Comparison of ENCODE assay signal across 10 cellular contexts in the genomic region with DNA sequence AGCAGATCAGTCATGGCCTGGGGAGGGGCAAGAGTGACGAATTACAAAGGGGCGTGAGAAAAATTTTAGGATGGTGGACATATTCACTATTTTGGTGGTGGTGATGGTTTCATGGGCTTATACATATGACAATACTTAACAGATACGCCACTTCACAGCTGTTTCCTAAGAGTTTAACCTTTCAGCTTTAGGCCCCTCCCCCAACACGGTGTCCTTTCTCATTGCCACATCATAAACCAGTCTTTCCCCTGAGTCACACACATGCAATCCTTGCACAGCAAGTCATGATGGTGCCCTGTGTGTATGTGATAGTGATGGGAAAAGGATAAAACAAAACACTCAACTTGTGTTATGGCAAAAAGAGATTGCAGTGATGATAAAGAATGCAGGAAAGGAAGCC. TPM values are rescaled to one million over a fixed set of nuclear protein-coding genes. Genes with fewer than 3 reads are reported as not detected.
A peak's percentile ranks its signal among the peaks of the same experiment; 100 is the strongest.
DNase-seq lines count a peak whose midpoint lies in the region; ATAC-seq, FAIRE-seq and TF ChIP-seq lines count a peak whose summit lies in the region.
"Had no signal": no experiment of that assay in that cellular context is flagged by ENCODE, and none has a peak within 500 bp of the region (broad histone marks: within the 10 kb centered on the region; RNA-seq: fewer than 3 reads in every experiment).

No MANE protein-coding gene starts in this region.

- H3K27me3 Mint-ChIP-seq in activated CD8-positive, alpha-beta T cell treated with anti-CD3 and anti-CD28 coated beads for 36 hours: peaks cover 1% of the 10 kb centered on the region
- peaks cover 7% of the 10 kb centered on the region for H3K27me3 Mint-ChIP-seq in activated CD8-positive, alpha-beta T cell treated with anti-CD3 and anti-CD28 coated beads, Interleukin-2, amount 10 ng/mL, durations not matched to agents 7 days and 5 days (ENCODE audit: low read depth)

- H3K27me3 ChIP-seq in RWPE2 (ENCODE audit: insufficient read depth, poor library complexity, severe bottlenecking) (no peaks in the 10 kb centered on the region), tibial nerve (no peaks in the 10 kb centered on the region)

- H3K36me3 Mint-ChIP-seq in activated CD8-positive, alpha-beta T cell treated with anti-CD3 and anti-CD28 coated beads for 36 hours (ENCODE audit: low read depth): peaks cover 2% of the 10 kb centered on the region
- H3K36me3 Mint-ChIP-seq in activated CD8-positive, alpha-beta T cell treated with anti-CD3 and anti-CD28 coated beads, Interleukin-2, amount 10 ng/mL, durations not matched to agents 7 days and 5 days (ENCODE audit: low read depth): peaks cover 4% of the 10 kb centered on the region

- H3K4me1 ChIP-seq in RWPE2 (ENCODE audit: insufficient read depth, poor library complexity, severe bottlenecking): peaks cover 21% of the 10 kb centered on the region
- no peaks in the 10 kb centered on the region for H3K4me1 ChIP-seq in kidney (ENCODE audit: control insufficient read depth in 1 of 2, insufficient read depth in 1 of 2, low read depth in 1 of 2, low read length in 2 of 2)
- no peaks in the 10 kb centered on the region for H3K4me1 ChIP-seq in tibial nerve

- no peaks in the 10 kb centered on the region for H3K36me3 ChIP-seq in RWPE2 (ENCODE audit: low read depth)
- no peaks in the 10 kb centered on the region for H3K36me3 ChIP-seq in kidney (ENCODE audit: control insufficient read depth in 1 of 2, insufficient read depth in 2 of 2, low read length in 2 of 2)
- no peaks in the 10 kb centered on the region for H3K36me3 ChIP-seq in tibial nerve

- peaks cover 4% of the 10 kb centered on the region for H3K4me1 Mint-ChIP-seq in activated CD8-positive, alpha-beta T cell treated with anti-CD3 and anti-CD28 coated beads for 36 hours (ENCODE audit: low read depth)
- H3K4me1 Mint-ChIP-seq in activated CD8-positive, alpha-beta T cell treated with anti-CD3 and anti-CD28 coated beads, Interleukin-2, amount 10 ng/mL, durations not matched to agents 7 days and 5 days (ENCODE audit: low read depth): no peaks in the 10 kb centered on the region
- H3K4me1 Mint-ChIP-seq: CD4-positive, alpha-beta memory T cell had no signal

- H3K9me3 ChIP-seq in RWPE2 (ENCODE audit: severe bottlenecking) (no peaks in the 10 kb centered on the region), kidney (ENCODE audit: control insufficient read depth in 1 of 2, low read length in 2 of 2) (no peaks in the 10 kb centered on the region), tibial nerve (no peaks in the 10 kb centered on the region)

- no peak overlapping the region for H3K4me3 ChIP-seq in RWPE2 (ENCODE audit: severe bottlenecking)
- no peak overlapping the region for H3K4me3 ChIP-seq in fibroblast of the aortic adventitia (ENCODE audit: low read depth, low read length)
- no peak overlapping the region for H3K4me3 ChIP-seq in kidney (ENCODE audit: low read length in 2 of 2)
- H3K4me3 ChIP-seq in tibial nerve: no peak overlapping the region

- CTCF ChIA-PET in activated CD8-positive, alpha-beta T cell treated with anti-CD3 and anti-CD28 coated beads for 36 hours (lab: Charles Lee): interaction anchor here (1.0 to 1.1 kb wide), 2 partner anchors 74 to 223 kb away, joined by 3 to 4 read pairs; no protein-coding TSS in a partner anchor
- CTCF ChIA-PET in activated CD8-positive, alpha-beta T cell treated with anti-CD3 and anti-CD28 coated beads, Interleukin-2, amount 10 ng/mL, durations not matched to agents 7 days and 5 days (lab: Charles Lee): no interaction called here

- FAIRE-seq in kidney (lab: Jason Lieb, UNC): no peak

- 62 to 70% methylated on average over 4 of the region's 4 CpGs for WGBS in tibial nerve, 2 donors

- POLR2A ChIA-PET in activated CD8-positive, alpha-beta T cell treated with anti-CD3 and anti-CD28 coated beads for 36 hours (lab: Charles Lee): interaction anchor here (1.0 kb wide), 1 partner anchor 12 kb away, joined by 4 read pairs; no protein-coding TSS in a partner anchor
- POLR2A ChIA-PET in activated CD8-positive, alpha-beta T cell treated with anti-CD3 and anti-CD28 coated beads, Interleukin-2, amount 10 ng/mL, durations not matched to agents 7 days and 5 days (lab: Charles Lee): no interaction called here

- no peak for TF ChIP-seq POLR2A in tibial nerve (IDR thresholded peaks at IDR 0.05)

- no peak for TF ChIP-seq CTCF in activated CD8-positive, alpha-beta T cell treated with anti-CD3 and anti-CD28 coated beads for 36 hours (IDR thresholded peaks at IDR 0.05)
- TF ChIP-seq CTCF in RWPE2 (IDR thresholded peaks at IDR 0.05; ENCODE audit: poor library complexity, severe bottlenecking) (no peak), fibroblast of the aortic adventitia (IDR thresholded peaks at IDR 0.05; ENCODE audit: insufficient read depth, low read length) (no peak), kidney (IDR thresholded peaks at IDR 0.05; ENCODE audit: borderline replicate concordance, extremely low read depth, insufficient read depth) (no peak), tibial nerve (IDR thresholded peaks at IDR 0.05) (no peak)

- H3K27ac Mint-ChIP-seq in activated CD8-positive, alpha-beta T cell treated with anti-CD3 and anti-CD28 coated beads for 36 hours: no peak overlapping the region
- no peak overlapping the region for H3K27ac Mint-ChIP-seq in activated CD8-positive, alpha-beta T cell treated with anti-CD3 and anti-CD28 coated beads, Interleukin-2, amount 10 ng/mL, durations not matched to agents 7 days and 5 days
- H3K27ac Mint-ChIP-seq: memory B cell had no signal

- peaks cover 6% of the 10 kb centered on the region for H3K9me3 Mint-ChIP-seq in activated CD8-positive, alpha-beta T cell treated with anti-CD3 and anti-CD28 coated beads for 36 hours
- H3K9me3 Mint-ChIP-seq in activated CD8-positive, alpha-beta T cell treated with anti-CD3 and anti-CD28 coated beads, Interleukin-2, amount 10 ng/mL, durations not matched to agents 7 days and 5 days (ENCODE audit: insufficient read depth): peaks cover 9% of the 10 kb centered on the region

- intact Hi-C loops in activated CD8-positive, alpha-beta T cell treated with anti-CD3 and anti-CD28 coated beads for 36 hours (cut with micrococcal nuclease): no loop called here
- intact Hi-C loops in kidney (cut with DNase I): no loop called here

- peak; percentile 76 for DNase-seq in activated CD8-positive, alpha-beta T cell treated with anti-CD3 and anti-CD28 coated beads for 36 hours
- DNase-seq in activated CD8-positive, alpha-beta T cell treated with anti-CD3 and anti-CD28 coated beads, Interleukin-2, amount 10 ng/mL, durations not matched to agents 7 days and 5 days: no peak
- DNase-seq in RWPE2 (ENCODE audit: low spot score) (no peak), fibroblast of the aortic adventitia (ENCODE audit: low read depth) (peak; percentile 86), kidney (no peak), tibial nerve (ENCODE audit: low spot score in 2 of 2) (no peak)
- peak; percentile 54 for DNase-seq in stimulated activated CD4-positive, alpha-beta T cell treated with anti-CD3 and anti-CD28 coated beads, Interleukin-4, amount 100 ng/mL, for 24 hours
- DNase-seq: CD4-positive, alpha-beta memory T cell had no signal

- H3K4me3 Mint-ChIP-seq in activated CD8-positive, alpha-beta T cell treated with anti-CD3 and anti-CD28 coated beads for 36 hours: no peak overlapping the region
- H3K4me3 Mint-ChIP-seq in activated CD8-positive, alpha-beta T cell treated with anti-CD3 and anti-CD28 coated beads, Interleukin-2, amount 10 ng/mL, durations not matched to agents 7 days and 5 days: no peak overlapping the region
- H3K4me3 Mint-ChIP-seq: CD4-positive, alpha-beta memory T cell; memory B cell had no signal

- ATAC-seq in activated CD8-positive, alpha-beta T cell treated with anti-CD3 and anti-CD28 coated beads for 36 hours: peak; percentile 95
- no peak for ATAC-seq in activated CD8-positive, alpha-beta T cell treated with anti-CD3 and anti-CD28 coated beads, Interleukin-2, amount 10 ng/mL, durations not matched to agents 7 days and 5 days
- ATAC-seq in RWPE2 (ENCODE audit: low read depth): peak; percentile 92
- ATAC-seq in HG02981 (IDR thresholded peaks at IDR 0.05; ENCODE audit: unreplicated experiment): no peak

- no peak for TF ChIP-seq EP300 in tibial nerve (IDR thresholded peaks at IDR 0.05)

- no peak overlapping the region for H3K9ac ChIP-seq in kidney (ENCODE audit: low read length in 2 of 2)

- H3K27ac ChIP-seq in RWPE2 (ENCODE audit: poor library complexity, severe bottlenecking): no peak overlapping the region
- no peak overlapping the region for H3K27ac ChIP-seq in kidney (ENCODE audit: low read depth in 2 of 2, low read length in 2 of 2)
- H3K27ac ChIP-seq in tibial nerve: no peak overlapping the region

RNA-seq across cellular contexts. Expression of a gene that starts 47.6 kb away (rescaled TPM):
- under 1 TPM; 0.63 to 0.68 TPM for total RNA-seq in activated CD8-positive, alpha-beta T cell treated with anti-CD3 and anti-CD28 coated beads for 36 hours
- not detected for total RNA-seq in activated CD8-positive, alpha-beta T cell treated with anti-CD3 and anti-CD28 coated beads, Interleukin-2, amount 10 ng/mL, durations not matched to agents 7 days and 5 days
- 150 and 152 TPM in 2 replicates for total RNA-seq in fibroblast of the aortic adventitia (ENCODE audit: low replicate concordance)
- 95.9 TPM for total RNA-seq in kidney
- 24.6 TPM for polyA plus RNA-seq in kidney (ENCODE audit: insufficient read depth, low read depth, low replicate concordance)
- 10 to 100 TPM; 29.5 to 81.2 (median 57.4) TPM for total RNA-seq in tibial nerve

Comparison
In these comparisons a context has a peak if more than half of its experiments do, and no peak if none do; other contexts are left out.
1. ATAC-seq: peak in activated CD8-positive, alpha-beta T cell treated with anti-CD3 and anti-CD28 coated beads for 36 hours (single experiment) and RWPE2 (single experiment); none in activated CD8-positive, alpha-beta T cell treated with anti-CD3 and anti-CD28 coated beads, Interleukin-2, amount 10 ng/mL, durations not matched to agents 7 days and 5 days (single experiment) and HG02981 (single experiment).
2. DNase-seq: peak in activated CD8-positive, alpha-beta T cell treated with anti-CD3 and anti-CD28 coated beads for 36 hours (single experiment), fibroblast of the aortic adventitia (single experiment) and stimulated activated CD4-positive, alpha-beta T cell treated with anti-CD3 and anti-CD28 coated beads, Interleukin-4, amount 100 ng/mL, for 24 hours (single experiment); none in activated CD8-positive, alpha-beta T cell treated with anti-CD3 and anti-CD28 coated beads, Interleukin-2, amount 10 ng/mL, durations not matched to agents 7 days and 5 days (single experiment), RWPE2 (single experiment), kidney (single experiment) and tibial nerve (0 of 2).
3. RNA of a gene that starts 47.6 kb away (total RNA-seq): 150 to 152 TPM in fibroblast of the aortic adventitia, 95.9 TPM in kidney (single experiment) and 29.5 to 81.2 TPM in tibial nerve; 0.63 to 0.68 TPM in activated CD8-positive, alpha-beta T cell treated with anti-CD3 and anti-CD28 coated beads for 36 hours and not detected in activated CD8-positive, alpha-beta T cell treated with anti-CD3 and anti-CD28 coated beads, Interleukin-2, amount 10 ng/mL, durations not matched to agents 7 days and 5 days; every median in the first group is over 10 times any median in the second.